In genomic region chrX:106955004-106955772, GRCh38 we compare ENCODE assay signal across 2 cellular contexts.
TF ChIP-seq lines count a peak whose summit lies in the region.

No MANE protein-coding gene starts in this region.

TF ChIP-seq in IMR-90, 13 proteins besides CTCF, POLR2A, EP300 and RAD21:
- no peak for TF ChIP-seq SMC3 (IDR thresholded peaks at IDR 0.05; ENCODE audit: low read depth, low read length)
- TF ChIP-seq RFX5 (IDR thresholded peaks at IDR 0.05; ENCODE audit: low read depth, low read length) = no peak
- TF ChIP-seq MAZ (IDR thresholded peaks at IDR 0.05; ENCODE audit: borderline replicate concordance, low read depth, low read length) = no peak
- TF ChIP-seq CEBPB (IDR thresholded peaks at IDR 0.05; ENCODE audit: low read depth, low read length) = no peak
- TF ChIP-seq CHD1 (IDR thresholded peaks at IDR 0.05; ENCODE audit: low read depth, low read length) = no peak
- no peak for TF ChIP-seq BHLHE40 (IDR thresholded peaks at IDR 0.05; ENCODE audit: low read depth, low read length)
- TF ChIP-seq USF2 (IDR thresholded peaks at IDR 0.05; ENCODE audit: low read depth, low read length) = no peak
- TF ChIP-seq ELK1 (IDR thresholded peaks at IDR 0.05; ENCODE audit: borderline replicate concordance, low read depth, low read length) = no peak
- TF ChIP-seq RCOR1 (IDR thresholded peaks at IDR 0.05; ENCODE audit: insufficient replicate concordance, low read length) = no peak
- no peak for TF ChIP-seq FOS (IDR thresholded peaks at IDR 0.05; ENCODE audit: low read depth, low read length)
- no peak for TF ChIP-seq MXI1 (IDR thresholded peaks at IDR 0.05; ENCODE audit: borderline replicate concordance, low read depth, low read length)
- TF ChIP-seq MAFK (IDR thresholded peaks at IDR 0.05; ENCODE audit: low read depth, low read length) = no peak
- no peak for TF ChIP-seq NFE2L2 (IDR thresholded peaks at IDR 0.05; ENCODE audit: low read depth, low read length)

TF ChIP-seq in HepG2, 621 proteins besides CTCF, POLR2A, EP300 and RAD21 (continues in another document):
- 0 out of 2 replicates have a peak, but pooled peaks have one; percentile 24 for TF ChIP-seq KAT8 (CRISPR knock-in tag; IDR thresholded peaks at IDR 0.05)
- TF ChIP-seq LCORL (IDR thresholded peaks at IDR 0.05) = no peak
- peak; percentile 64; the same call in 1 of the 2 replicates for TF ChIP-seq LCORL (CRISPR knock-in tag; IDR thresholded peaks at IDR 0.05)
- TF ChIP-seq KDM1A (CRISPR knock-in tag; IDR thresholded peaks at IDR 0.05) = no peak
- peak; percentile 86 for TF ChIP-seq GATA4 (IDR thresholded peaks at IDR 0.05; ENCODE audit: borderline replicate concordance, low read depth)
- TF ChIP-seq ARID5B (CRISPR knock-in tag; IDR thresholded peaks at IDR 0.05) = peak; percentile 78
- TF ChIP-seq ZNF777 (CRISPR knock-in tag; IDR thresholded peaks at IDR 0.05) = no peak
- TF ChIP-seq ARID3A (IDR thresholded peaks at IDR 0.05; ENCODE audit: low read depth, low read length) = peak; percentile 34; the same call in 1 of the 2 replicates
- TF ChIP-seq ZNF331 (CRISPR knock-in tag; IDR thresholded peaks at IDR 0.05) = 0 out of 2 replicates have a peak, but pooled peaks have one; percentile 28
- peak; percentile 61 for TF ChIP-seq PATZ1 (CRISPR knock-in tag; IDR thresholded peaks at IDR 0.05)
- no peak for TF ChIP-seq ATM (IDR thresholded peaks at IDR 0.05; ENCODE audit: borderline replicate concordance)
- TF ChIP-seq TCF7 (IDR thresholded peaks at IDR 0.05; ENCODE audit: low read depth) = peak; percentile 59
- TF ChIP-seq SOX5 (CRISPR knock-in tag; IDR thresholded peaks at IDR 0.05; ENCODE audit: borderline replicate concordance) = peak; percentile 54; the same call in 1 of the 2 replicates
- TF ChIP-seq CREM (IDR thresholded peaks at IDR 0.05) = peak; percentile 59
- TF ChIP-seq CREM (CRISPR knock-in tag; IDR thresholded peaks at IDR 0.05) = no peak
- TF ChIP-seq SAFB2 (CRISPR knock-in tag; IDR thresholded peaks at IDR 0.05; ENCODE audit: borderline replicate concordance, low read depth) = no peak
- no peak for TF ChIP-seq SRSF4 (IDR thresholded peaks at IDR 0.05; ENCODE audit: low read depth, low read length, poor library complexity, severe bottlenecking)
- no peak for TF ChIP-seq ZNF451 (CRISPR knock-in tag; IDR thresholded peaks at IDR 0.05)
- TF ChIP-seq ASH2L (IDR thresholded peaks at IDR 0.05; ENCODE audit: insufficient read length, low read depth, low read length) = peak; percentile 41
- no peak for TF ChIP-seq CHCHD3 (CRISPR knock-in tag; IDR thresholded peaks at IDR 0.05)
- TF ChIP-seq BHLHE40 (IDR thresholded peaks at IDR 0.05; ENCODE audit: low read length) = no peak
- TF ChIP-seq PLSCR1 (CRISPR knock-in tag; IDR thresholded peaks at IDR 0.05; ENCODE audit: borderline replicate concordance) = no peak
- no peak for TF ChIP-seq SP140L (CRISPR knock-in tag; IDR thresholded peaks at IDR 0.05; ENCODE audit: borderline replicate concordance)
- TF ChIP-seq ZNF605 (CRISPR knock-in tag; IDR thresholded peaks at IDR 0.05) = no peak
- TF ChIP-seq TAF1 (CRISPR knock-in tag; IDR thresholded peaks at IDR 0.05) = no peak
- TF ChIP-seq ELF3 (CRISPR knock-in tag; IDR thresholded peaks at IDR 0.05) = peak; percentile 50
- TF ChIP-seq ELK4 (CRISPR knock-in tag; IDR thresholded peaks at IDR 0.05; ENCODE audit: borderline replicate concordance) = no peak
- no peak for TF ChIP-seq MYC (CRISPR knock-in tag; IDR thresholded peaks at IDR 0.05; ENCODE audit: borderline replicate concordance)
- TF ChIP-seq ZMYM4 (CRISPR knock-in tag; IDR thresholded peaks at IDR 0.05) = no peak
- TF ChIP-seq SP5 (CRISPR knock-in tag; IDR thresholded peaks at IDR 0.05; ENCODE audit: borderline replicate concordance, low read depth) = peak; percentile 27; the same call in 1 of the 2 replicates
- no peak for TF ChIP-seq MZF1 (CRISPR knock-in tag; IDR thresholded peaks at IDR 0.05; ENCODE audit: borderline replicate concordance)
- no peak for TF ChIP-seq KDM4B (CRISPR knock-in tag; IDR thresholded peaks at IDR 0.05)
- TF ChIP-seq NFIC (IDR thresholded peaks at IDR 0.05; ENCODE audit: low read length) = peak; percentile 80
- no peak for TF ChIP-seq ZNF724P (CRISPR knock-in tag; IDR thresholded peaks at IDR 0.05; ENCODE audit: borderline replicate concordance)
- TF ChIP-seq FOSL1 (CRISPR knock-in tag; IDR thresholded peaks at IDR 0.05; ENCODE audit: borderline replicate concordance) = peak; percentile 64; the same call in 1 of the 2 replicates
- TF ChIP-seq MLX (CRISPR knock-in tag; IDR thresholded peaks at IDR 0.05) = no peak
- TF ChIP-seq KLF12 (CRISPR knock-in tag; IDR thresholded peaks at IDR 0.05; ENCODE audit: borderline replicate concordance) = no peak
- TF ChIP-seq RFXAP (CRISPR knock-in tag; IDR thresholded peaks at IDR 0.05; ENCODE audit: borderline replicate concordance) = no peak
- TF ChIP-seq TBX2 (CRISPR knock-in tag; IDR thresholded peaks at IDR 0.05; ENCODE audit: borderline replicate concordance) = no peak
- no peak for TF ChIP-seq FOXA1 (IDR thresholded peaks at IDR 0.05)
- peak; percentile 84 for TF ChIP-seq FOXA1 (CRISPR knock-in tag; IDR thresholded peaks at IDR 0.05)
- TF ChIP-seq TEAD3 (CRISPR knock-in tag; optimal IDR thresholded peaks at IDR 0.05; ENCODE audit: borderline replicate concordance) = peak; percentile 84
- TF ChIP-seq HMGA1 (CRISPR knock-in tag; conservative IDR thresholded peaks at IDR 0.05) = no peak
- TF ChIP-seq POGZ (CRISPR knock-in tag; IDR thresholded peaks at IDR 0.05) = 0 out of 2 replicates have a peak, but pooled peaks have one; percentile 18
- peak; percentile 54; the same call in 1 of the 2 replicates for TF ChIP-seq HMG20A (CRISPR knock-in tag; IDR thresholded peaks at IDR 0.05; ENCODE audit: borderline replicate concordance)
- peak; percentile 62 for TF ChIP-seq BCL6 (CRISPR knock-in tag; IDR thresholded peaks at IDR 0.05)
- peak; percentile 49; the same call in 1 of the 2 replicates for TF ChIP-seq ZKSCAN8 (CRISPR knock-in tag; IDR thresholded peaks at IDR 0.05; ENCODE audit: borderline replicate concordance)
- TF ChIP-seq SOX6 (IDR thresholded peaks at IDR 0.05) = no peak
- TF ChIP-seq SOX6 (CRISPR knock-in tag; IDR thresholded peaks at IDR 0.05) = peak; percentile 48; the same call in 1 of the 2 replicates
- TF ChIP-seq RBAK (CRISPR knock-in tag; IDR thresholded peaks at IDR 0.05) = no peak
- TF ChIP-seq ZNF776 (CRISPR knock-in tag; IDR thresholded peaks at IDR 0.05) = no peak
- TF ChIP-seq ZNF354B (CRISPR knock-in tag; IDR thresholded peaks at IDR 0.05) = no peak
- TF ChIP-seq HDAC2 (CRISPR knock-in tag; IDR thresholded peaks at IDR 0.05) = peak; percentile 63
- no peak for TF ChIP-seq IKZF1 (IDR thresholded peaks at IDR 0.05)
- TF ChIP-seq ZNF382 (CRISPR knock-in tag; IDR thresholded peaks at IDR 0.05; ENCODE audit: borderline replicate concordance) = no peak
- no peak for TF ChIP-seq TBL1XR1 (IDR thresholded peaks at IDR 0.05; ENCODE audit: borderline replicate concordance, low read length, partially characterized antibody)
- peak; percentile 46; the same call in 1 of the 2 replicates for TF ChIP-seq HDAC1 (CRISPR knock-in tag; IDR thresholded peaks at IDR 0.05)
- TF ChIP-seq MYPOP (CRISPR knock-in tag; IDR thresholded peaks at IDR 0.05) = no peak
- no peak for TF ChIP-seq SMC3 (IDR thresholded peaks at IDR 0.05; ENCODE audit: low read length)
- TF ChIP-seq PPARG (CRISPR knock-in tag; conservative IDR thresholded peaks at IDR 0.05) = peak; percentile 35; the same call in 1 of the 2 replicates
- no peak for TF ChIP-seq PREB (CRISPR knock-in tag; IDR thresholded peaks at IDR 0.05)
- TF ChIP-seq ATAD3A (CRISPR knock-in tag; IDR thresholded peaks at IDR 0.05) = no peak
- TF ChIP-seq SAP130 (CRISPR knock-in tag; IDR thresholded peaks at IDR 0.05; ENCODE audit: low read depth) = peak; percentile 50
